Comparison of ENCODE assay signal across 1 cellular context in genomic region chr5:170278611-170279500, GRCh38.
TF ChIP-seq lines count a peak whose summit lies in the region.

No MANE protein-coding gene starts in this region.

TF ChIP-seq in K562, 482 proteins besides CTCF, POLR2A, EP300 and RAD21 (continued from another document and continues in another):
- TF ChIP-seq REST (CRISPR knock-in tag; IDR thresholded peaks at IDR 0.05; ENCODE audit: low read depth) (0 out of 2 replicates have a peak, but pooled peaks have one; percentile 28), LEF1 (IDR thresholded peaks at IDR 0.05) (peak; percentile 65), ZNF311 (CRISPR knock-in tag; IDR thresholded peaks at IDR 0.05) (peak; percentile 55; the same call in 1 of the 2 replicates), ZFX (CRISPR knock-in tag; IDR thresholded peaks at IDR 0.05) (peak; percentile 47), GABPA (tag; conservative IDR thresholded peaks at IDR 0.05; ENCODE audit: low read depth) (0 out of 2 replicates have a peak, but pooled peaks have one; percentile 15), ZNF133 (CRISPR knock-in tag; IDR thresholded peaks at IDR 0.05) (no peak), TAL1 (IDR thresholded peaks at IDR 0.05) (peak; percentile 50; the same call in 1 of the 2 replicates), VEZF1 (CRISPR knock-in tag; IDR thresholded peaks at IDR 0.05) (peak; percentile 65), XRCC5 (IDR thresholded peaks at IDR 0.05; ENCODE audit: low read depth, low read length) (no peak), GABPB2 (CRISPR knock-in tag; conservative IDR thresholded peaks at IDR 0.05) (no peak), KHSRP (IDR thresholded peaks at IDR 0.05) (no peak), ZNF592 (IDR thresholded peaks at IDR 0.05) (no peak), RBBP5 (IDR thresholded peaks at IDR 0.05; ENCODE audit: borderline replicate concordance, insufficient read depth, low read length, poor library complexity, severe bottlenecking) (peak; percentile 47), MAZ (CRISPR knock-in tag; conservative IDR thresholded peaks at IDR 0.05 in 1 of 2, IDR thresholded peaks at IDR 0.05 in 1 of 2) (peak; percentile 37 to 62; a peak in 3 of 4 replicates), JUN (IDR thresholded peaks at IDR 0.05; ENCODE audit: borderline replicate concordance, low read depth, low read length) (peak; percentile 43; the same call in 1 of the 2 replicates), JUN (CRISPR knock-in tag; IDR thresholded peaks at IDR 0.05; ENCODE audit: borderline replicate concordance) (no peak), HDGF (IDR thresholded peaks at IDR 0.05) (no peak), CBFB (CRISPR knock-in tag; IDR thresholded peaks at IDR 0.05) (peak; percentile 62; the same call in 1 of the 2 replicates), SP1 (CRISPR knock-in tag; IDR thresholded peaks at IDR 0.05) (peak; percentile 28; the same call in 1 of the 2 replicates), TEAD1 (CRISPR knock-in tag; IDR thresholded peaks at IDR 0.05) (0 out of 4 replicates have a peak, but pooled peaks of 1 of the 2 experiments have one; percentile 36), HES1 (IDR thresholded peaks at IDR 0.05; ENCODE audit: low read depth) (no peak), DACH1 (IDR thresholded peaks at IDR 0.05; ENCODE audit: partially characterized antibody) (no peak), MBD2 (IDR thresholded peaks at IDR 0.05; ENCODE audit: borderline replicate concordance, low read depth) (peak; percentile 59; the same call in 1 of the 2 replicates), GTF2F1 (IDR thresholded peaks at IDR 0.05; ENCODE audit: low read depth, low read length) (no peak), ZSCAN32 (CRISPR knock-in tag; IDR thresholded peaks at IDR 0.05) (no peak), ARID1B (IDR thresholded peaks at IDR 0.05) (peak; percentile 81), CBFA2T2 (conservative IDR thresholded peaks at IDR 0.05) (peak; percentile 24; the same call in 1 of the 2 replicates), ZNF143 (CRISPR knock-in tag; IDR thresholded peaks at IDR 0.05) (no peak), RFX1 (IDR thresholded peaks at IDR 0.05) (peak; percentile 66), HEY1 (CRISPR knock-in tag; IDR thresholded peaks at IDR 0.05; ENCODE audit: borderline replicate concordance) (no peak), PHF8 (IDR thresholded peaks at IDR 0.05; ENCODE audit: borderline replicate concordance, low read length) (no peak), KDM4B (IDR thresholded peaks at IDR 0.05; ENCODE audit: borderline replicate concordance in 2 of 2, low read depth in 1 of 2) (peak in 1 of 2 experiments; percentile 38; a peak in 1 of 4 replicates), ZBTB11 (CRISPR knock-in tag; IDR thresholded peaks at IDR 0.05) (0 out of 6 replicates have a peak, but pooled peaks of 1 of the 3 experiments have one; percentile 33), NR1H2 (CRISPR knock-in tag; IDR thresholded peaks at IDR 0.05) (no peak), ETS1 (conservative IDR thresholded peaks at IDR 0.05; ENCODE audit: control insufficient read depth, low read depth, low read length) (peak; percentile 15; the same call in 1 of the 2 replicates), SRF (CRISPR knock-in tag; IDR thresholded peaks at IDR 0.05) (no peak), E2F3 (CRISPR knock-in tag; IDR thresholded peaks at IDR 0.05) (no peak), MCM2 (IDR thresholded peaks at IDR 0.05; ENCODE audit: low read depth) (no peak), ELF1 (tag; IDR thresholded peaks at IDR 0.05) (no peak), ZNF76 (CRISPR knock-in tag; IDR thresholded peaks at IDR 0.05; ENCODE audit: borderline replicate concordance) (no peak), FOXM1 (IDR thresholded peaks at IDR 0.05; ENCODE audit: low read depth) (no peak), FOXM1 (CRISPR knock-in tag; IDR thresholded peaks at IDR 0.05; ENCODE audit: low read depth) (0 out of 2 replicates have a peak, but pooled peaks have one; percentile 45), KLF16 (IDR thresholded peaks at IDR 0.05) (no peak), CTCFL (IDR thresholded peaks at IDR 0.05; ENCODE audit: borderline replicate concordance, insufficient read depth, low read depth, low read length, poor library complexity, severe bottlenecking) (no peak), CXXC5 (CRISPR knock-in tag; IDR thresholded peaks at IDR 0.05) (0 out of 2 replicates have a peak, but pooled peaks have one; percentile 19), SFPQ (IDR thresholded peaks at IDR 0.05; ENCODE audit: low read depth, low read length) (no peak), TAF1 (IDR thresholded peaks at IDR 0.05; ENCODE audit: control insufficient read depth, extremely low read depth, insufficient read depth, low read length, severe bottlenecking) (peak; percentile 28), PHB2 (IDR thresholded peaks at IDR 0.05; ENCODE audit: low read depth) (no peak)
